In genomic region chr4:94746746-94747145, GRCh38 we compare ENCODE assay signal across 1 cellular context.
TF ChIP-seq lines count a peak whose summit lies in the region.

No MANE protein-coding gene starts in this region.

TF ChIP-seq in HepG2, 621 proteins besides CTCF, POLR2A, EP300 and RAD21:
- peak; percentile 22; the same call in 1 of the 2 replicates for TF ChIP-seq STAG1 (CRISPR knock-in tag; IDR thresholded peaks at IDR 0.05)
- no peak for TF ChIP-seq SIX4 (CRISPR knock-in tag; IDR thresholded peaks at IDR 0.05)
- no peak for TF ChIP-seq CCDC6 (CRISPR knock-in tag; IDR thresholded peaks at IDR 0.05)
- no peak for TF ChIP-seq ZSCAN9 (CRISPR knock-in tag; IDR thresholded peaks at IDR 0.05; ENCODE audit: borderline replicate concordance)
TF ChIP-seq in HepG2: peak in this region for 1.
